In genomic region chr1:41925712-41926111, GRCh38 we compare ENCODE assay signal across 2 cellular contexts.
TF ChIP-seq lines count a peak whose summit lies in the region.

No MANE protein-coding gene starts in this region.

TF ChIP-seq in GM23338, 12 proteins besides CTCF, POLR2A, EP300 and RAD21:
- no peak for TF ChIP-seq STAT1 (IDR thresholded peaks at IDR 0.05; ENCODE audit: unreplicated experiment)
- TF ChIP-seq JUNB (IDR thresholded peaks at IDR 0.05; ENCODE audit: unreplicated experiment) = no peak
- no peak for TF ChIP-seq EZH2 (IDR thresholded peaks at IDR 0.05; ENCODE audit: low read depth, unreplicated experiment)
- no peak for TF ChIP-seq ZNF114 (CRISPR knock-in tag; IDR thresholded peaks at IDR 0.05)
- TF ChIP-seq NANOG (IDR thresholded peaks at IDR 0.05; ENCODE audit: borderline replicate concordance) = no peak
- TF ChIP-seq POLR2AphosphoS5 (IDR thresholded peaks at IDR 0.05; ENCODE audit: low read depth) = no peak
- TF ChIP-seq REST (IDR thresholded peaks at IDR 0.05; ENCODE audit: unreplicated experiment) = no peak
- no peak for TF ChIP-seq ZNF331 (CRISPR knock-in tag; IDR thresholded peaks at IDR 0.05; ENCODE audit: low read depth)
- TF ChIP-seq ZNF462 (CRISPR knock-in tag; IDR thresholded peaks at IDR 0.05) = no peak
- TF ChIP-seq EZH2phosphoT487 (IDR thresholded peaks at IDR 0.05; ENCODE audit: unreplicated experiment) = no peak
- TF ChIP-seq CREB1 (CRISPR knock-in tag; IDR thresholded peaks at IDR 0.05; ENCODE audit: low read depth) = no peak
- TF ChIP-seq ETS1 (IDR thresholded peaks at IDR 0.05) = no peak

TF ChIP-seq in H1, 55 proteins besides CTCF, POLR2A, EP300 and RAD21:
- peak; percentile 33; the same call in 1 of the 2 replicates for TF ChIP-seq SIX5 (IDR thresholded peaks at IDR 0.05; ENCODE audit: low read depth, low read length)
- TF ChIP-seq YY1 (IDR thresholded peaks at IDR 0.05; ENCODE audit: low read depth, low read length) = peak; percentile 46; the same call in 1 of the 2 replicates
- no peak for TF ChIP-seq JUND (IDR thresholded peaks at IDR 0.05; ENCODE audit: low read length)
